In the genomic region with DNA sequence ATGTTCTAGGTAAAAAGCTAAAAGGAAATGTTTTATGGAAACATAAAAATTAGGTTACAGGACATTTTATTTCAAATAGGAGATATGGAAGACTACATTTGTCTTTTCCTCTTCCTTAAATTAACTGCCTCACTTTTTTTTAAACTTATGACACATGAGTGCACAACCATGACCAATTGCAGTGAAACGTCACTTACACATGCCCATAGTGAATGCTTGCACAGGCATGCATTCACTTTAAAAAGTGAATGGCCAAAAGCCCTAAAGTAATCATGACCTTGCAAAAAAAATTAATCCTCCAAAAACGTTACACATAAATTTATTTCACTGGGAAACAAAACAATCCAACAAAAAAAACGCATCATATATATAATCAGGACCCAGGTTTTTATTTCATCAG, we compare ENCODE assay signal across 7 cellular contexts.
"Had no signal": no experiment of that assay in that cellular context is flagged by ENCODE, and none has a peak within 500 bp of the region (broad histone marks: within the 10 kb centered on the region; RNA-seq: fewer than 3 reads in every experiment).

No MANE protein-coding gene starts in this region.

- FAIRE-seq: H1, H54, HepG2 had no signal

- H3K4me2 ChIP-seq: GM23338 had no signal

- H3K4me3 ChIP-seq: GM23338 had no signal

- DNase-seq: H9, KG1 had no signal

- H3K27ac ChIP-seq: HL-60 had no signal

- ATAC-seq: GM23338, HepG2 had no signal
